14 cellular contexts compared by ENCODE assay signal in the genomic region with DNA sequence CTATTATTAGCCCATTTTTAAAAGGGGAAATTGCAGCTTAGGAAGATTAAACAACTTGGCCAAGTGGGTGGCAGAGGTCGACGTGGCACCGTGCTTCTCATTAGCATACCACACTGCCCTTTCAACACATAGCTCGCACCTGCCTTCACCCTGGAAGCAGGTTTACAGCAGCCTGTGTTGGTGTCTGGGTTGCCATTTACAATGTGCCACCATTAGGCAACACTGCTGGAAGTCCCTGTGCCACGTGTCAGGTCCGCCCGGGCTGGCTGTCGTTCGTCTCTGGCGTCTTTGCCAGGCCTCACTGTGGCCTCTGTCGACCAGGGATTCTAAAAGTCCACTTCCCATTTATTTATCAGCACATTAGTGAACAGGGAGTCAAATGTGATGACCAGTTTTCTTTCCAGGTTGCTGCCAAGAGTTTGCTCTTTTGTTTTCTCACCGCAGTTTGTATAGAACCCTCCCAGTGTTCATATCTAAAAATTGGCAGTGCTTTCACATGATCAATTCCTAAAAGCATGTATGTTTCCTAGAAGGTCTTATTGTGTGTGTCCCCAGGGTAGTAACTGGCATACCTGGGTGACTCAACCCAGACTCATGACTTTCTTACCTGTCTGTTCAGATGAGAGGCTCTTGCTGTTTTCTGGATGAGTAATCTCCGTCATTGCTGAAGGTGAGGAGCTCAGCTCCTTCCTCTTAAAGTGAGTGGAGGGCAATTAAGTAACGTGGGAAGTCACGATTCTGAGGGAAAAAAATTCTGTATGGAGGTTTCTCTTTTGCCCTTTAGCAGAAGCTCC. TPM values are rescaled to one million over a fixed set of nuclear protein-coding genes. Genes with fewer than 3 reads are reported as not detected.
DNase-seq lines count a peak whose midpoint lies in the region; ATAC-seq and TF ChIP-seq lines count a peak whose summit lies in the region.
"Had no signal": no experiment of that assay in that cellular context is flagged by ENCODE, and none has a peak within 500 bp of the region (broad histone marks: within the 10 kb centered on the region; RNA-seq: fewer than 3 reads in every experiment).

No MANE protein-coding gene starts in this region.

- H3K4me3 ChIP-seq in BLaER1 treated with 17β-estradiol and CSF1 and Interleukin-3, amounts not matched to agents 10 nM and 100 nM: no peak overlapping the region
- H3K4me3 ChIP-seq: coronary artery, GM23248, prostate gland had no signal

- H3K36me3 Mint-ChIP-seq in activated T-helper 17 cell treated with anti-CD3 and anti-CD28 coated beads, Interleukin-2, amount 50 U/mL, for 72 hours (ENCODE audit: low read depth): peaks cover 91% of the 10 kb centered on the region

- peak overlapping the region; percentile 11; the same call in 1 of the 2 replicates for H3K27ac ChIP-seq in 22Rv1
- peak overlapping the region in 2 of 11 experiments; percentile 2 to 32; a peak in 1 of 22 replicates for H3K27ac ChIP-seq in BLaER1 treated with 17β-estradiol and CSF1 and Interleukin-3, amounts not matched to agents 10 nM and 100 nM
- H3K27ac ChIP-seq: coronary artery, GM23248, prostate gland had no signal

- peak; percentile 46 for ATAC-seq in activated T-helper 17 cell treated with anti-CD3 and anti-CD28 coated beads, Interleukin-2, amount 50 U/mL, for 72 hours (replicated peaks)
- ATAC-seq in left lobe of liver: peak; percentile 58

- peak overlapping the region; percentile 30 for H3K4me3 Mint-ChIP-seq in activated T-helper 17 cell treated with anti-CD3 and anti-CD28 coated beads, Interleukin-2, amount 50 U/mL, for 72 hours
- H3K4me3 Mint-ChIP-seq: CD4-positive, alpha-beta memory T cell had no signal

- intact Hi-C loops in posterior vena cava (cut with DNase I): no loop called here

- H3K27ac Mint-ChIP-seq in activated T-helper 17 cell treated with anti-CD3 and anti-CD28 coated beads, Interleukin-2, amount 50 U/mL, for 72 hours: peak overlapping the region; percentile 78

- peak; percentile 91 for DNase-seq in left lobe of liver (ENCODE audit: low spot score)
- no peak for DNase-seq in posterior vena cava (ENCODE audit: low spot score)
- DNase-seq in central memory CD4-positive, alpha-beta T cell: no peak
- no peak for DNase-seq in NCI-H446 (lab: John Stamatoyannopoulos, UW)
- DNase-seq: CD4-positive, alpha-beta memory T cell; GM23248; NCI-H187; NCI-H526; stimulated activated CD4-positive, alpha-beta T cell treated with anti-CD3 and anti-CD28 coated beads, Interleukin-1b, Interleukin-23, amount 100 ng/mL, for 48 hours had no signal

- H3K9me3 Mint-ChIP-seq in activated T-helper 17 cell treated with anti-CD3 and anti-CD28 coated beads, Interleukin-2, amount 50 U/mL, for 72 hours: no peaks in the 10 kb centered on the region
- H3K9me3 Mint-ChIP-seq: CD4-positive, alpha-beta memory T cell had no signal

- no peaks in the 10 kb centered on the region for H3K27me3 Mint-ChIP-seq in activated T-helper 17 cell treated with anti-CD3 and anti-CD28 coated beads, Interleukin-2, amount 50 U/mL, for 72 hours
- H3K27me3 Mint-ChIP-seq: CD4-positive, alpha-beta memory T cell had no signal

- H3K4me1 ChIP-seq in BLaER1 treated with 17β-estradiol and CSF1 and Interleukin-3, amounts not matched to agents 10 nM and 100 nM: peaks cover 12 to 31% (median 22%) of the 10 kb centered on the region in 10 experiments
- H3K4me1 ChIP-seq: prostate gland had no signal

- peak overlapping the region; percentile 31 to 62 (median 48); a peak in 19 of 22 replicates for H3K4me2 ChIP-seq in BLaER1 treated with 17β-estradiol and CSF1 and Interleukin-3, amounts not matched to agents 10 nM and 100 nM

- peaks cover 0 to 73% (median 54%) of the 10 kb centered on the region in 11 experiments; a peak in 16 of 22 replicates for H4K20me1 ChIP-seq in BLaER1 treated with 17β-estradiol and CSF1 and Interleukin-3, amounts not matched to agents 10 nM and 100 nM

- no peaks in the 10 kb centered on the region for H3K9me3 ChIP-seq in BLaER1 treated with 17β-estradiol and CSF1 and Interleukin-3, amounts not matched to agents 10 nM and 100 nM (replicated peaks in 1 of 11)
- H3K9me3 ChIP-seq: prostate gland had no signal

- peaks cover 11% of the 10 kb centered on the region for H3K4me1 Mint-ChIP-seq in activated T-helper 17 cell treated with anti-CD3 and anti-CD28 coated beads, Interleukin-2, amount 50 U/mL, for 72 hours

- peaks cover 85 to 95% (median 91%) of the 10 kb centered on the region in 11 experiments for H3K36me3 ChIP-seq in BLaER1 treated with 17β-estradiol and CSF1 and Interleukin-3, amounts not matched to agents 10 nM and 100 nM

- no peak overlapping the region; a peak in 1 of 22 replicates for H3K9ac ChIP-seq in BLaER1 treated with 17β-estradiol and CSF1 and Interleukin-3, amounts not matched to agents 10 nM and 100 nM
- H3K9ac ChIP-seq: GM23248 had no signal

- TF ChIP-seq CTCF in 22Rv1 (IDR thresholded peaks at IDR 0.05): no peak

- H3K27me3 ChIP-seq in BLaER1 treated with 17β-estradiol and CSF1 and Interleukin-3, amounts not matched to agents 10 nM and 100 nM: no peaks in the 10 kb centered on the region

RNA-seq across cellular contexts. Expression of a gene that starts 9.2 kb away (rescaled TPM):
- 100 to 1,000 TPM; 140 to 216 TPM for total RNA-seq in activated T-helper 17 cell treated with anti-CD3 and anti-CD28 coated beads, Interleukin-2, amount 50 U/mL, for 72 hours
- total RNA-seq in left lobe of liver (208 TPM), posterior vena cava (10 to 100 TPM; 25.2 to 27.3 TPM)
